8 cellular contexts compared by ENCODE assay signal in the genomic region with DNA sequence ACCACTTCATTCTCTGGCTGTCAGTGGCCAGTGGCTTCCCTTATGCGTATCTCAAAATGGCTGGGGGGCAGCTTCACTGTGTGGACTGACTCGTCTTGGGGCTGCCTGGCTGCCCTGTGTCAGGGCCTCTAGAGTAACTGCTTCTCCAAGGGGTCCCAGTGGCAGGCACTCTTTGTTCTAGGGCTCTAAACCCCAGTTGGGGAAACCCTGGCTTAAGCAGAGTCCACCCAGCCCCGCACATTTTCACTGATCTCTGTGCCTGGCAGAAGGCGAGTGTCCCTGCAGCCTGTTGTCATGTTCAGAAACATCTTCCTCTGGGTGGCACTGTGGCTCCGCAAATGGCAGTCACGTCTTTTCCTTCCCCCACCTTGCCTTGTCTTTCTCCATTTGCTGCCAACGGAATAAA.
DNase-seq lines count a peak whose midpoint lies in the region; ATAC-seq and TF ChIP-seq lines count a peak whose summit lies in the region.

No MANE protein-coding gene starts in this region.

- DNase-seq in AG09309 (ENCODE audit: low read depth) (no peak), hippocampal formation (lab: John Stamatoyannopoulos, UW) (peak; percentile 49 to 90), germinal center (ENCODE audit: low spot score) (no peak), DMS53 (lab: John Stamatoyannopoulos, UW) (no peak)
- peak; percentile 87 for DNase-seq in activated CD8-positive, alpha-beta memory T cell treated with anti-CD3 and anti-CD28 coated beads for 24 hours

- H3K4me3 ChIP-seq in AG09309 (ENCODE audit: control insufficient read depth, low read depth, low read length), result peak overlapping the region; percentile 36

- TF ChIP-seq CTCF in AG09309 (IDR thresholded peaks at IDR 0.05; ENCODE audit: control insufficient read depth, insufficient read depth, low read depth, low read length, missing control alignments), result peak; percentile 49

- ATAC-seq in GM19467 (IDR thresholded peaks at IDR 0.05; ENCODE audit: unreplicated experiment), result peak; percentile 63
- no peak for ATAC-seq in GM21723 (IDR thresholded peaks at IDR 0.05; ENCODE audit: unreplicated experiment)
- no peak for ATAC-seq in GM21786 (IDR thresholded peaks at IDR 0.05; ENCODE audit: unreplicated experiment)

Comparison
In these comparisons a context has a peak if more than half of its experiments do, and no peak if none do; other contexts are left out.
1. DNase-seq: peak in activated CD8-positive, alpha-beta memory T cell treated with anti-CD3 and anti-CD28 coated beads for 24 hours (single experiment) and hippocampal formation (2 of 2); none in AG09309 (single experiment), germinal center (single experiment) and DMS53 (single experiment).